Comparison of ENCODE assay signal across 17 cellular contexts in genomic region chr3:133893683-133894333, GRCh38. TPM values are rescaled to one million over a fixed set of nuclear protein-coding genes. Genes with fewer than 3 reads are reported as not detected.
DNase-seq lines count a peak whose midpoint lies in the region; FAIRE-seq and TF ChIP-seq lines count a peak whose summit lies in the region.
"Had no signal": no experiment of that assay in that cellular context is flagged by ENCODE, and none has a peak within 500 bp of the region (broad histone marks: within the 10 kb centered on the region; RNA-seq: fewer than 3 reads in every experiment).

No MANE protein-coding gene starts in this region.

- peak; percentile 5 for DNase-seq in NCI-H2227 (lab: John Stamatoyannopoulos, UW; ENCODE audit: unreplicated experiment)
- no peak for DNase-seq in NCI-H2227 treated with DMSO at 0.1 percent for 48 hours (lab: John Stamatoyannopoulos, UW)
- no peak for DNase-seq in HTR-8/SVneo (ENCODE audit: insufficient read length, low spot score)
- peak in 1 of 10 donors; percentile 38 for DNase-seq in dorsolateral prefrontal cortex
- no peak for DNase-seq in nephron progenitor cell
- no peak for DNase-seq in NCI-H1436 treated with DMSO at 0.1 percent for 48 hours (lab: John Stamatoyannopoulos, UW)
- no peak for DNase-seq in adrenal gland
- no peak for DNase-seq in NCI-H345 (lab: John Stamatoyannopoulos, UW)
- DNase-seq: activated gamma-delta T cell; DMS79; MM.1S; Peyer's patch; stimulated activated CD4-positive, alpha-beta T cell treated with anti-CD3 and anti-CD28 coated beads, Interleukin-4, amount 100 ng/mL, for 4 hours had no signal

- H3K4me1 ChIP-seq in adrenal gland (replicated peaks in 1 of 2), result peaks cover 6 to 8% of the 10 kb centered on the region in 2 donors

- H3K27me3 ChIP-seq in dorsolateral prefrontal cortex (no peaks in the 10 kb centered on the region), adrenal gland (no peaks in the 10 kb centered on the region)

- no peaks in the 10 kb centered on the region for H3K36me3 ChIP-seq in adrenal gland (replicated peaks in 1 of 2)
- H3K36me3 ChIP-seq: BLaER1 treated with 17β-estradiol and CSF1 and Interleukin-3, amounts not matched to agents 10 nM and 100 nM; Peyer's patch; tibial nerve had no signal

- H3K4me3 ChIP-seq in dorsolateral prefrontal cortex, result peak overlapping the region; percentile 55 to 89 (median 76)
- no peak overlapping the region for H3K4me3 ChIP-seq in adrenal gland
- H3K4me3 ChIP-seq: BLaER1 treated with 17β-estradiol and CSF1 and Interleukin-3, amounts not matched to agents 10 nM and 100 nM had no signal

- no peaks in the 10 kb centered on the region for H3K9me3 ChIP-seq in adrenal gland (replicated peaks in 1 of 3)
- H3K9me3 ChIP-seq: BLaER1 treated with 17β-estradiol and CSF1 and Interleukin-3, amounts not matched to agents 10 nM and 100 nM; Peyer's patch; tibial nerve had no signal

- no peaks in the 10 kb centered on the region for H3K9me3 Mint-ChIP-seq in nephron progenitor cell

- TF ChIP-seq POLR2A in adrenal gland (IDR thresholded peaks at IDR 0.05), result no peak

- H3K27ac ChIP-seq in dorsolateral prefrontal cortex (peak overlapping the region in 47 of 59 donors; percentile 4 to 95 (median 88)), adrenal gland (no peak overlapping the region)
- H3K27ac ChIP-seq: 22Rv1; BLaER1 treated with 17β-estradiol and CSF1 and Interleukin-3, amounts not matched to agents 10 nM and 100 nM; Peyer's patch; skin epidermis; tibial nerve had no signal

- peak overlapping the region; percentile 71 for H3K4me3 Mint-ChIP-seq in nephron progenitor cell

- no peaks in the 10 kb centered on the region for H3K36me3 Mint-ChIP-seq in nephron progenitor cell (ENCODE audit: low read depth)

- TF ChIP-seq CTCF in dorsolateral prefrontal cortex (IDR thresholded peaks at IDR 0.05 in 54 of 56, conservative IDR thresholded peaks at IDR 0.05 in 2 of 56; ENCODE audit: low read depth in 1 of 56, partially characterized antibody in 56 of 56) (no peak), nephron progenitor cell (IDR thresholded peaks at IDR 0.05) (no peak), adrenal gland (IDR thresholded peaks at IDR 0.05) (no peak)

- H3K27ac Mint-ChIP-seq in nephron progenitor cell, result no peak overlapping the region

- H3K4me1 Mint-ChIP-seq in nephron progenitor cell, result no peaks in the 10 kb centered on the region

- WGBS in adrenal gland, 4 donors, result 79 to 97% (median 86%) methylated on average over 3 to 6 of the region's 6 CpGs

- peaks cover 85% of the 10 kb centered on the region for H3K27me3 Mint-ChIP-seq in nephron progenitor cell (ENCODE audit: low read depth, poor library complexity)

- peak; percentile 38 for FAIRE-seq in HTR-8/SVneo (lab: Jason Lieb, UNC)

- intact Hi-C loops in dorsolateral prefrontal cortex (cut with DNase I) (no loop called here), adrenal gland (cut with DNase I) (no loop called here)

RNA-seq across cellular contexts. Expression of gene RAB6B, which starts 1.9 kb away (rescaled TPM):
- 100 to 1,000 TPM; 119 to 563 (median 431) TPM for total RNA-seq in dorsolateral prefrontal cortex
- total RNA-seq in adrenal gland, result 10 to 100 TPM in 1 of 8 donors, 1 to 10 TPM in 7; 1.4 to 14.5 (median 4.3) TPM
- polyA plus RNA-seq in adrenal gland, result 10 to 100 TPM in 1 of 3 donors, 1 to 10 TPM in 2; 2.7 to 12.9 (median 5.6) TPM

Comparison
In these comparisons a context has a peak if more than half of its experiments do, and no peak if none do; other contexts are left out.
1. H3K27ac ChIP-seq: peak in dorsolateral prefrontal cortex (47 of 59); none in adrenal gland (0 of 5).
2. H3K4me3 ChIP-seq: peak in dorsolateral prefrontal cortex (59 of 59); none in adrenal gland (0 of 4).
3. RNA of gene RAB6B, which starts 1.9 kb away (total RNA-seq): 119 to 563 TPM in dorsolateral prefrontal cortex; 1.4 to 14.5 TPM in adrenal gland; every median in the first group is over 4 times any median in the second.